Comparison of ENCODE assay signal across 23 cellular contexts in the genomic region with DNA sequence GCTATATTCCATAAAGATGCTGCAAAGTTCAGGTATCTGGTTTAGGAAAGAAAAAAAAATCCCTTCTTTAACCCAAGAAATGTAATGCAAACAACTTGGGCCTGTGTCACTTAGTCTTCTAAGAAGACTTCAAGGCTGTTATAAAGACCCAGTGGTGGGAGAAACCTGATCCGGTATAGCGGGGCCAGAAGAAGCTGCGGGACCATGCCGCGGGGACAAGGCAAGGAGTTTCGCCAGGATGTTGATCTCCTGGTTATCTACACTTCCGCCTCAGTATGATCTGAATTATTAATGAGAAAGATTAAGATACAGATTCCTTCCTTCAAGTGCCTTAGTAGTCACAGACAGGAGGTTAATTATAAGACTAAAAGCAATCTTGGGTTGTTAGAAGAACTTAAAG. TPM values are rescaled to one million over a fixed set of nuclear protein-coding genes. Genes with fewer than 3 reads are reported as not detected.
DNase-seq lines count a peak whose midpoint lies in the region; ATAC-seq and TF ChIP-seq lines count a peak whose summit lies in the region.
"Had no signal": no experiment of that assay in that cellular context is flagged by ENCODE, and none has a peak within 500 bp of the region (broad histone marks: within the 10 kb centered on the region; RNA-seq: fewer than 3 reads in every experiment).

No MANE protein-coding gene starts in this region.

- H3K36me3 Mint-ChIP-seq in T-helper 1 cell treated with Interleukin-12 subunit alpha and Interleukin-12 subunit beta and Interleukin-4 antibody, amounts not matched to agents 30 μg/mL and 1 μg/mL, for 36 hours (ENCODE audit: low read depth) = peaks cover 64% of the 10 kb centered on the region
- H3K36me3 Mint-ChIP-seq in CD4-positive, alpha-beta memory T cell = peaks cover 59 to 88% of the 10 kb centered on the region in 2 donors
- peaks cover 3% of the 10 kb centered on the region for H3K36me3 Mint-ChIP-seq in T-helper 17 cell (ENCODE audit: low read depth)
- peaks cover 14% of the 10 kb centered on the region for H3K36me3 Mint-ChIP-seq in natural killer cell

- CTCF ChIA-PET in CD4-positive, alpha-beta memory T cell (lab: Charles Lee; ENCODE audit: partially characterized antibody) = interaction anchor here (1.0 to 2.7 kb wide), 3 partner anchors 15 to 376 kb away, joined by 4 to 10 read pairs (median 7); no protein-coding TSS in a partner anchor

- in situ Hi-C loops in brain microvascular endothelial cell (cut with HindIII; ENCODE audit: low pct_ligation_motif_present, low sequenced_read_pairs) = no loop called here

- peak overlapping the region; percentile 3 for H3K27ac Mint-ChIP-seq in T-helper 1 cell treated with Interleukin-12 subunit alpha and Interleukin-12 subunit beta and Interleukin-4 antibody, amounts not matched to agents 30 μg/mL and 1 μg/mL, for 36 hours
- H3K27ac Mint-ChIP-seq in CD4-positive, alpha-beta memory T cell = peak overlapping the region in 6 of 7 donors; percentile 0 to 75 (median 66)
- H3K27ac Mint-ChIP-seq in T-helper 17 cell (peak overlapping the region; percentile 37), natural killer cell (peak overlapping the region; percentile 66 to 73)
- H3K27ac Mint-ChIP-seq: H9 had no signal

- peaks cover 4% of the 10 kb centered on the region for H3K4me1 Mint-ChIP-seq in T-helper 1 cell treated with Interleukin-12 subunit alpha and Interleukin-12 subunit beta and Interleukin-4 antibody, amounts not matched to agents 30 μg/mL and 1 μg/mL, for 36 hours (ENCODE audit: low read depth)
- peaks cover 4 to 11% (median 6%) of the 10 kb centered on the region in 4 donors for H3K4me1 Mint-ChIP-seq in CD4-positive, alpha-beta memory T cell
- H3K4me1 Mint-ChIP-seq in T-helper 17 cell (peaks cover 8% of the 10 kb centered on the region), natural killer cell (peaks cover 0 to 8% of the 10 kb centered on the region in 2 donors)
- H3K4me1 Mint-ChIP-seq: activated CD8-positive, alpha-beta memory T cell treated with anti-CD3 and anti-CD28 coated beads, Interleukin-2, amount 10 ng/mL, durations not matched to agents 7 days and 5 days had no signal

- TF ChIP-seq CTCF in natural killer cell (IDR thresholded peaks at IDR 0.05) (no peak), brain microvascular endothelial cell (IDR thresholded peaks at IDR 0.05; ENCODE audit: low read depth, low read length, missing control alignments) (no peak), GM10266 (IDR thresholded peaks at IDR 0.05; ENCODE audit: control insufficient read depth, insufficient read depth, low read depth, missing control alignments) (no peak)

- no peak overlapping the region for H3K27ac ChIP-seq in CD4-positive, alpha-beta memory T cell (ENCODE audit: low read depth, low read length)
- H3K27ac ChIP-seq in brain microvascular endothelial cell = no peak overlapping the region
- H3K27ac ChIP-seq: cardiac muscle cell, ovary, transverse colon had no signal

- no peak overlapping the region for H3K4me3 Mint-ChIP-seq in T-helper 1 cell treated with Interleukin-12 subunit alpha and Interleukin-12 subunit beta and Interleukin-4 antibody, amounts not matched to agents 30 μg/mL and 1 μg/mL, for 36 hours
- no peak overlapping the region for H3K4me3 Mint-ChIP-seq in CD4-positive, alpha-beta memory T cell
- no peak overlapping the region for H3K4me3 Mint-ChIP-seq in T-helper 17 cell
- H3K4me3 Mint-ChIP-seq in natural killer cell = no peak overlapping the region
- H3K4me3 Mint-ChIP-seq: activated CD8-positive, alpha-beta memory T cell treated with anti-CD3 and anti-CD28 coated beads, Interleukin-2, amount 10 ng/mL, durations not matched to agents 7 days and 5 days; H9 had no signal

- H3K4me1 ChIP-seq in CD4-positive, alpha-beta memory T cell (ENCODE audit: insufficient read depth, low read length) = no peaks in the 10 kb centered on the region

- ATAC-seq in T-helper 17 cell (no peak), natural killer cell (no peak)
- ATAC-seq: activated CD4-positive, CD25-positive, alpha-beta regulatory T cell treated with anti-CD3 and anti-CD28 coated beads, Interleukin-2, amount 50 U/mL, for 24 hours; activated CD8-positive, alpha-beta memory T cell treated with anti-CD3 and anti-CD28 coated beads, Interleukin-2, amount 10 ng/mL, durations not matched to agents 7 days and 5 days; right cardiac atrium had no signal

- H3K36me3 ChIP-seq in CD4-positive, alpha-beta memory T cell (ENCODE audit: insufficient read depth, low read length) = peaks cover 71% of the 10 kb centered on the region
- peaks cover 19% of the 10 kb centered on the region for H3K36me3 ChIP-seq in brain microvascular endothelial cell (replicated peaks)
- H3K36me3 ChIP-seq: cardiac muscle cell, ovary had no signal

- no peaks in the 10 kb centered on the region for H3K9me3 Mint-ChIP-seq in T-helper 1 cell treated with Interleukin-12 subunit alpha and Interleukin-12 subunit beta and Interleukin-4 antibody, amounts not matched to agents 30 μg/mL and 1 μg/mL, for 36 hours
- H3K9me3 Mint-ChIP-seq in CD4-positive, alpha-beta memory T cell = no peaks in the 10 kb centered on the region
- H3K9me3 Mint-ChIP-seq in natural killer cell = no peaks in the 10 kb centered on the region
- H3K9me3 Mint-ChIP-seq: H9 had no signal

- intact Hi-C loops in CD4-positive, alpha-beta memory T cell (cut with micrococcal nuclease) = loop anchor here (5.0 kb wide), 1 partner anchor 37 kb away; no protein-coding TSS in a partner anchor
- intact Hi-C loops in natural killer cell (cut with micrococcal nuclease) = no loop called here

- DNase-seq in T-helper 1 cell (no peak), T-helper 17 cell (no peak), natural killer cell (no peak), middle frontal gyrus (ENCODE audit: extremely low spot score, low spot score) (no peak), brain microvascular endothelial cell (no peak), GM10266 (ENCODE audit: extremely low spot score) (no peak)
- DNase-seq in CD4-positive, alpha-beta memory T cell = no peak
- DNase-seq: activated CD8-positive, alpha-beta memory T cell treated with anti-CD3 and anti-CD28 coated beads, Interleukin-2, amount 10 ng/mL, durations not matched to agents 7 days and 5 days; activated effector memory CD4-positive, alpha-beta T cell treated with Interleukin-2 at 50 U/mL for 16 hours; amygdala; dermis blood vessel endothelial cell; DMS 273 treated with DMSO at 0.1 percent for 48 hours; glutamatergic neuron; H9; KBM-7; NCI-H1694; NCI-H748 treated with DMSO at 0.1 percent for 48 hours; ovary; right cardiac atrium; transverse colon had no signal

- H3K4me3 ChIP-seq in CD4-positive, alpha-beta memory T cell (ENCODE audit: low read length in 2 of 2) = no peak overlapping the region
- H3K4me3 ChIP-seq in brain microvascular endothelial cell (ENCODE audit: low read depth, low read length) = no peak overlapping the region
- H3K4me3 ChIP-seq: cardiac muscle cell, ovary, transverse colon had no signal

- H3K9me3 ChIP-seq in CD4-positive, alpha-beta memory T cell (ENCODE audit: control insufficient read depth in 1 of 2, low read length in 2 of 2) = no peaks in the 10 kb centered on the region
- no peaks in the 10 kb centered on the region for H3K9me3 ChIP-seq in T-helper 17 cell (ENCODE audit: control insufficient read depth, low read length, poor library complexity, severe bottlenecking)
- H3K9me3 ChIP-seq: ovary, transverse colon had no signal

- POLR2A ChIA-PET in CD4-positive, alpha-beta memory T cell (lab: Charles Lee; ENCODE audit: partially characterized antibody) = interaction anchor here (2.2 kb wide), 1 partner anchor 22 kb away, joined by 12 read pairs; a partner anchor contains a TSS

- no peaks in the 10 kb centered on the region for H3K27me3 Mint-ChIP-seq in T-helper 1 cell treated with Interleukin-12 subunit alpha and Interleukin-12 subunit beta and Interleukin-4 antibody, amounts not matched to agents 30 μg/mL and 1 μg/mL, for 36 hours (ENCODE audit: low read depth)
- no peaks in the 10 kb centered on the region for H3K27me3 Mint-ChIP-seq in CD4-positive, alpha-beta memory T cell
- H3K27me3 Mint-ChIP-seq in T-helper 17 cell = no peaks in the 10 kb centered on the region
- H3K27me3 Mint-ChIP-seq in natural killer cell (ENCODE audit: low read depth in 2 of 2) = no peaks in the 10 kb centered on the region
- H3K27me3 Mint-ChIP-seq: activated CD8-positive, alpha-beta memory T cell treated with anti-CD3 and anti-CD28 coated beads, Interleukin-2, amount 10 ng/mL, durations not matched to agents 7 days and 5 days had no signal

- H3K27me3 ChIP-seq in CD4-positive, alpha-beta memory T cell (ENCODE audit: insufficient read depth, low read length) = no peaks in the 10 kb centered on the region
- H3K27me3 ChIP-seq in brain microvascular endothelial cell (replicated peaks) = no peaks in the 10 kb centered on the region
- H3K27me3 ChIP-seq: cardiac muscle cell, ovary, transverse colon had no signal

RNA-seq across cellular contexts. Expression of a gene that starts 22.5 kb away (rescaled TPM):
- 100 to 1,000 TPM; 158 to 176 TPM for total RNA-seq in CD4-positive, alpha-beta memory T cell
- polyA plus RNA-seq in CD4-positive, alpha-beta memory T cell = 10 to 100 TPM; 51.3 to 58.9 TPM
- 10 to 100 TPM; 70.4 to 79.1 TPM for total RNA-seq in T-helper 17 cell
- total RNA-seq in natural killer cell = 100 to 1,000 TPM; 109 to 158 (median 112) TPM

Comparison
In these comparisons a context has a peak if more than half of its experiments do, and no peak if none do; other contexts are left out.
1. H3K27ac Mint-ChIP-seq: peak in every context shown above with its lines; median percentile 70 in natural killer cell; 66 in CD4-positive, alpha-beta memory T cell; 37 in T-helper 17 cell; 3 in T-helper 1 cell treated with Interleukin-12 subunit alpha and Interleukin-12 subunit beta and Interleukin-4 antibody, amounts not matched to agents 30 μg/mL and 1 μg/mL, for 36 hours.